ENCODE assay signal across 17 cellular contexts in the genomic region with DNA sequence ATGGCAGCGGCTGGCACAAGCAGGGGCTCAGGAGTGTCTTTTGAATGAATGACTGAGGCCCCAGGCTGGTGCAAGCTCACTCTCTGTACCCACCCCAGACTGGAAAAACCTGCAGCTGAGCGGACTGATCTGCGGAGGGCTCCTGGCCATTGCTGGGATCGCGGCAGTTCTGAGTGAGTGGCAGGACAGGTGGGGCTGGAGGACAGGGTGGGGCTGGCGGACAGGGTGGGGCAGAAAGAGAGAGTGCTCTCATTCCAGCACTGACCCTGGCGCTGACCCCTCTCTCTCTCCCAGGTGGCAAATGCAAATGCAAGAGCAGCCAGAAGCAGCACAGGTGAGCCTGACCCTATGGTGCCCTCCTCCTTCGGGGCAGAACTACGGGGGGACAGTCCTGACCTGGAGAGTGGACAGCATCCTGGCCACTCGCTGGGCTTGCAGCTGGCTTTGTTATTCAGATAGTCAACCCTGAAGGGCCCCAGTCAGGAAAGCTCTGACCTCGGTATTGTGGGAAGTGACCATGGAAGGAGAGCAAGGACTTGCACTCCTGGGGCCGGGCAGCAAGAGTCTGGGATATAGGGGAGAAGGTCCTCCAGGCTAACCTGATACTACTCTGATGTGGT. TPM values are rescaled to one million over a fixed set of nuclear protein-coding genes. Genes with fewer than 3 reads are reported as not detected.
DNase-seq lines count a peak whose midpoint lies in the region; ATAC-seq and TF ChIP-seq lines count a peak whose summit lies in the region.
"Had no signal": no experiment of that assay in that cellular context is flagged by ENCODE, and none has a peak within 500 bp of the region (broad histone marks: within the 10 kb centered on the region; RNA-seq: fewer than 3 reads in every experiment).

No MANE protein-coding gene starts in this region.

- WGBS in upper lobe of left lung, 2 donors = 64 to 65% methylated on average over 9 to 12 of the region's 12 CpGs

- no peaks in the 10 kb centered on the region for H3K36me3 ChIP-seq in upper lobe of left lung
- H3K36me3 ChIP-seq: HAP-1 had no signal

- no peaks in the 10 kb centered on the region for H3K9me3 ChIP-seq in upper lobe of left lung
- H3K9me3 ChIP-seq: HAP-1 had no signal

- no peak overlapping the region for H3K4me3 ChIP-seq in upper lobe of left lung
- H3K4me3 ChIP-seq: HAP-1 had no signal

- H3K27me3 ChIP-seq in upper lobe of left lung = no peaks in the 10 kb centered on the region

- no peaks in the 10 kb centered on the region for H3K27me3 Mint-ChIP-seq in chondrocyte (ENCODE audit: low read depth)
- H3K27me3 Mint-ChIP-seq: CD4-positive, CD25-positive, alpha-beta regulatory T cell had no signal

- no peaks in the 10 kb centered on the region for H3K4me1 Mint-ChIP-seq in chondrocyte (ENCODE audit: low read depth)

- no peaks in the 10 kb centered on the region for H3K36me3 Mint-ChIP-seq in chondrocyte (ENCODE audit: low read depth)
- H3K36me3 Mint-ChIP-seq: CD4-positive, CD25-positive, alpha-beta regulatory T cell had no signal

- H3K4me3 Mint-ChIP-seq in chondrocyte (ENCODE audit: unreplicated experiment) = no peak overlapping the region
- H3K4me3 Mint-ChIP-seq: CD4-positive, CD25-positive, alpha-beta regulatory T cell had no signal

- H3K4me1 ChIP-seq in upper lobe of left lung = no peaks in the 10 kb centered on the region

- H3K27ac ChIP-seq in upper lobe of left lung = no peak overlapping the region

- H3K27ac Mint-ChIP-seq in chondrocyte (ENCODE audit: unreplicated experiment) = no peak overlapping the region

- TF ChIP-seq EP300 in upper lobe of left lung (IDR thresholded peaks at IDR 0.05) = no peak

- no peak for TF ChIP-seq POLR2A in upper lobe of left lung (IDR thresholded peaks at IDR 0.05)

- DNase-seq in ELF-1 (ENCODE audit: low read depth, low spot score) (peak; percentile 74), chondrocyte (ENCODE audit: low spot score) (peak; percentile 77), myocyte (ENCODE audit: low read depth) (peak; percentile 59), upper lobe of left lung (peak in 1 of 2 donors; percentile 38), NCI-H146 treated with DMSO at 0.1 percent for 48 hours (lab: John Stamatoyannopoulos, UW; ENCODE audit: unreplicated experiment) (no peak), NCI-H446 treated with DMSO at 0.1 percent for 48 hours (lab: John Stamatoyannopoulos, UW) (no peak)
- DNase-seq in activated CD4-positive, alpha-beta T cell treated with anti-CD3 and anti-CD28 coated beads for 4 hours = no peak
- DNase-seq: AML-193; CD4-positive, CD25-positive, alpha-beta regulatory T cell; MV-4-11; NCI-H1417 treated with DMSO at 0.1 percent for 48 hours; NCI-H2029 treated with DMSO at 0.1 percent for 48 hours; NCI-H524 treated with DMSO at 0.1 percent for 48 hours; RPMI8226 had no signal

- no peak for TF ChIP-seq CTCF in chondrocyte (IDR thresholded peaks at IDR 0.05)
- no peak for TF ChIP-seq CTCF in upper lobe of left lung (IDR thresholded peaks at IDR 0.05)

- peak; percentile 3 to 65 for ATAC-seq in upper lobe of left lung (ENCODE audit: low FRiP score in 2 of 2)
- ATAC-seq in GM18907 (IDR thresholded peaks at IDR 0.05; ENCODE audit: unreplicated experiment) = no peak

- H3K9me3 Mint-ChIP-seq in chondrocyte (ENCODE audit: low read depth) = no peaks in the 10 kb centered on the region
- H3K9me3 Mint-ChIP-seq: CD4-positive, CD25-positive, alpha-beta regulatory T cell had no signal

RNA-seq across cellular contexts. Expression of gene FXYD4, which starts 4.1 kb away (rescaled TPM):
- total RNA-seq in chondrocyte (not detected in 3 replicates), myocyte (1.8 and 6.1 TPM in 2 replicates), upper lobe of left lung (1 to 10 TPM in 3 of 6 donors, not detected in 3; 2.5 to 4.0 (median 2.7) TPM)
- 2.9 TPM for polyA plus RNA-seq in myocyte (2012)
- total RNA-seq: CD4-positive, CD25-positive, alpha-beta regulatory T cell; OCI-LY7 had no signal
- polyA plus RNA-seq: CD4-positive, CD25-positive, alpha-beta regulatory T cell had no signal

RNA-seq across cellular contexts. Expression of gene HNRNPF, which starts 33.5 kb away (rescaled TPM):
- total RNA-seq in chondrocyte (122 to 126 TPM (median 123 TPM) in 3 replicates), myocyte (143 and 200 TPM in 2 replicates), upper lobe of left lung (100 to 1,000 TPM in 5 of 6 donors, 10 to 100 TPM in 1; 80.7 to 225 (median 177) TPM)
- polyA plus RNA-seq in myocyte (2012) = 88.2 TPM

Comparison
In these comparisons a context has a peak if more than half of its experiments do, and no peak if none do; other contexts are left out.
1. DNase-seq: peak in ELF-1 (single experiment), chondrocyte (single experiment) and myocyte (single experiment); none in activated CD4-positive, alpha-beta T cell treated with anti-CD3 and anti-CD28 coated beads for 4 hours (0 of 2), NCI-H146 treated with DMSO at 0.1 percent for 48 hours (single experiment) and NCI-H446 treated with DMSO at 0.1 percent for 48 hours (single experiment).